Comparison of ENCODE assay signal across 14 cellular contexts in the genomic region with DNA sequence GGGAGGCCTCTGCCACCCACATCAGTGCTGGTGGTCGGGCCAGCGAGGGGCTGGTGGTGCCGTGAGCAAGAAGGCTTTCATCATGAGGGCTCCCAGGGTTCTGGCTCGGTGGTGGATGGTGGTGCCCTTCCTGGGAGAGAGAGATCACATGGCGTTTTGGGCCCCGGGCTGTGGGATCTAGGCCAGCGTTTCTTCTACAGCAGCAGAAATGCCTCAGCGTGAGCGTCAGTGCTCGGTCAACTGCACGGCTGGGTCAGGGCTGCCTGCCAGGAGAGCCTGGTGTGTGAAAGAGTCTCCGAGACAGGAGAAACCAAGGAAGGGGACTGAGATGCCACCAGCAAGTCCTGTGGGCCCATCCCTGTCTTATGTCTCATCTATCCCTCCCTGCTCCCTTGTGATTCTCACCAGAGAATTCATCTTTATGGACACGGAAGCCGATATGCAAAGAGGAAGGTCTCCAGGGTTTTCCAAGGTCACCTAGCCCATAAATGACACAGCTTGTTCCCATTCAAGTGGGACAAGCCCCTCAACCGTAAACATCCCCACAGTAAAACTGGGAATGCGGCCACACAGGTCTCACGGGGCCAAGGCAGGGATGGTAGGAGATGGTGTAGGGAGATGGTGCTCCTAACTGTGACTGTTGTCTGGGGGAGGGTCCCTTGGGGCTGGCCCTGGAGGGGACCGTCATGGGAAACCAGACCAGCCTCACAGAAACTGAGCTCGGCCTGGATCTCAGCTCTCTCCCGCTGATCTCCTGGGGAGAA.
DNase-seq lines count a peak whose midpoint lies in the region; ATAC-seq and TF ChIP-seq lines count a peak whose summit lies in the region.
"Had no signal": no experiment of that assay in that cellular context is flagged by ENCODE, and none has a peak within 500 bp of the region (broad histone marks: within the 10 kb centered on the region; RNA-seq: fewer than 3 reads in every experiment).

No MANE protein-coding gene starts in this region.

- no peaks in the 10 kb centered on the region for H3K79me1 ChIP-seq in IMR-90 (ENCODE audit: low read depth in 1 of 2, low read length in 2 of 2)

- TF ChIP-seq RAD21 in IMR-90 (IDR thresholded peaks at IDR 0.05; ENCODE audit: low read length): no peak

- no peak overlapping the region for H2AK9ac ChIP-seq in IMR-90 (replicated peaks; ENCODE audit: low read depth, low read length, poor library complexity)

- no peak for ATAC-seq in IMR-90 (ENCODE audit: low read depth)
- ATAC-seq in HG03439 (IDR thresholded peaks at IDR 0.05; ENCODE audit: unreplicated experiment): no peak
- ATAC-seq in GM18868 (IDR thresholded peaks at IDR 0.05; ENCODE audit: unreplicated experiment): no peak
- ATAC-seq: activated T-cell treated with anti-CD3 and anti-CD28 coated beads, Interleukin-2, amount 50 U/mL, for 72 hours; CD8-positive, alpha-beta T cell; PC-3; stimulated activated naive CD8-positive, alpha-beta T cell treated with anti-CD3 and anti-CD28 coated beads, Interleukin-15, amount 100 ng/mL, for 72 hours had no signal

- dilution Hi-C loops in IMR-90 (cut with HindIII; ENCODE audit: low sequenced_read_pairs, unreplicated experiment): no loop called here

- no peak overlapping the region for H4K5ac ChIP-seq in IMR-90 (ENCODE audit: low read depth, low read length)

- H3K18ac ChIP-seq in IMR-90 (ENCODE audit: low read depth, low read length): no peak overlapping the region

- H3K4me3 ChIP-seq in IMR-90 (ENCODE audit: insufficient read depth, low read depth, low read length): no peak overlapping the region
- H3K4me3 ChIP-seq in testis: no peak overlapping the region

- TF ChIP-seq POLR2A in IMR-90 (IDR thresholded peaks at IDR 0.05; ENCODE audit: low read depth, low read length) (no peak), testis (IDR thresholded peaks at IDR 0.05) (no peak)

- H2BK15ac ChIP-seq in IMR-90 (ENCODE audit: low read depth, low read length): no peak overlapping the region

- H3K9me3 ChIP-seq in IMR-90 (ENCODE audit: control insufficient read depth, insufficient read depth, low read length) (no peaks in the 10 kb centered on the region), testis (no peaks in the 10 kb centered on the region)

- no peak overlapping the region for H3K9ac ChIP-seq in IMR-90 (ENCODE audit: low read depth, low read length)

- H3K36me3 ChIP-seq in IMR-90 (ENCODE audit: control insufficient read depth, insufficient read depth, low read length) (no peaks in the 10 kb centered on the region), testis (ENCODE audit: low read depth, missing control alignments) (no peaks in the 10 kb centered on the region)

- H3K4me1 ChIP-seq in IMR-90 (ENCODE audit: control insufficient read depth, insufficient read depth, low read length): no peaks in the 10 kb centered on the region
- H3K4me1 ChIP-seq in testis: peaks cover 6% of the 10 kb centered on the region

- TF ChIP-seq CTCF in IMR-90 (conservative IDR thresholded peaks at IDR 0.05; ENCODE audit: low read depth, low read length) (no peak), testis (IDR thresholded peaks at IDR 0.05) (no peak)

- H2BK120ac ChIP-seq in IMR-90 (ENCODE audit: low read depth, low read length): no peak overlapping the region

- H3K27ac ChIP-seq in IMR-90 (ENCODE audit: insufficient read depth, low read length): no peak overlapping the region
- no peak overlapping the region for H3K27ac ChIP-seq in testis

- H2AFZ ChIP-seq in IMR-90 (replicated peaks; ENCODE audit: low read length, poor library complexity): no peak overlapping the region

- H3K14ac ChIP-seq in IMR-90 (replicated peaks; ENCODE audit: low read depth, low read length): no peak overlapping the region

- no peak overlapping the region for H2BK20ac ChIP-seq in IMR-90 (ENCODE audit: low read depth, low read length)

- H2AK5ac ChIP-seq in IMR-90 (ENCODE audit: low read depth, low read length): no peak overlapping the region

- in situ Hi-C loops in IMR-90 (cut with MboI; ENCODE audit: low sequenced_read_pairs): no loop called here

- no peak overlapping the region for H4K8ac ChIP-seq in IMR-90 (ENCODE audit: low read depth in 2 of 2, low read length in 2 of 2)

- no peak overlapping the region for H3K4ac ChIP-seq in IMR-90 (ENCODE audit: low read depth, low read length)

- H3K23ac ChIP-seq in IMR-90 (ENCODE audit: low read depth, low read length): no peak overlapping the region

- CTCF ChIA-PET in IMR-90 (lab: Yijun Ruan, JAX): no interaction called here

- DNase-seq in IMR-90: peak; percentile 40
- peak; percentile 73 for DNase-seq in epidermal melanocyte (ENCODE audit: insufficient read length, low spot score)
- peak; percentile 73 for DNase-seq in kidney tubule cell (ENCODE audit: low spot score)
- DNase-seq in testis: peak; percentile 34
- DNase-seq in AML-193 (lab: John Stamatoyannopoulos, UW): no peak
- no peak for DNase-seq in SW480 (ENCODE audit: low spot score)
- DNase-seq: activated T-cell treated with anti-CD3 and anti-CD28 coated beads, Interleukin-2, amount 50 U/mL, for 72 hours; CD8-positive, alpha-beta T cell; NCI-H1105; NCI-H510A treated with DMSO at 0.1 percent for 48 hours; PC-3; stimulated activated naive CD8-positive, alpha-beta T cell treated with anti-CD3 and anti-CD28 coated beads, Interleukin-15, amount 100 ng/mL, for 72 hours had no signal

- H4K91ac ChIP-seq in IMR-90 (ENCODE audit: insufficient read depth, low read depth, low read length): no peak overlapping the region

- intact Hi-C loops in IMR-90 (cut with micrococcal nuclease) (no loop called here), testis (cut with DNase I; ENCODE audit: low total_unique reads) (loop anchor here (10.0 kb wide), 1 partner anchor 97 kb away; a partner anchor contains a TSS)

- WGBS in IMR-90 (ENCODE audit: extremely low coverage in 2 of 2, insufficient read length in 1 of 2), 2 experiments: 47% methylated on average over 6 of the region's 20 CpGs; no CpG with 5 or more reads in 1 of the 2 experiments
- 76 to 83% methylated on average over 19 to 20 of the region's 20 CpGs for WGBS in testis, 2 donors

- H3K9me1 ChIP-seq in IMR-90 (ENCODE audit: insufficient read depth, low read length): no peaks in the 10 kb centered on the region

- POLR2A ChIA-PET in IMR-90 (lab: Charles Lee; ENCODE audit: unreplicated experiment): interaction anchor here (0.5 kb wide), 1 partner anchor 100 kb away, joined by 3 read pairs; no protein-coding TSS in a partner anchor

- no TSS peak for BruUV-seq in IMR-90 (replicated peaks; lab: Mats Ljungman, UMichigan)

- H4K20me1 ChIP-seq in IMR-90 (ENCODE audit: insufficient read depth, low read length): no peaks in the 10 kb centered on the region

- H3K4me2 ChIP-seq in IMR-90 (ENCODE audit: low read depth, low read length): no peak overlapping the region

- peaks cover 53% of the 10 kb centered on the region for H3K27me3 ChIP-seq in IMR-90 (ENCODE audit: control insufficient read depth, insufficient read depth, low read length)
- H3K27me3 ChIP-seq in testis: no peaks in the 10 kb centered on the region

- H2BK5ac ChIP-seq in IMR-90 (ENCODE audit: low read depth, low read length, poor library complexity, severe bottlenecking): no peak overlapping the region

- no peak overlapping the region for H3K56ac ChIP-seq in IMR-90 (ENCODE audit: extremely low read depth, insufficient read depth, low read length)

TF ChIP-seq in IMR-90, 13 proteins besides CTCF, POLR2A, EP300 and RAD21:
- TF ChIP-seq, protein P1, sequence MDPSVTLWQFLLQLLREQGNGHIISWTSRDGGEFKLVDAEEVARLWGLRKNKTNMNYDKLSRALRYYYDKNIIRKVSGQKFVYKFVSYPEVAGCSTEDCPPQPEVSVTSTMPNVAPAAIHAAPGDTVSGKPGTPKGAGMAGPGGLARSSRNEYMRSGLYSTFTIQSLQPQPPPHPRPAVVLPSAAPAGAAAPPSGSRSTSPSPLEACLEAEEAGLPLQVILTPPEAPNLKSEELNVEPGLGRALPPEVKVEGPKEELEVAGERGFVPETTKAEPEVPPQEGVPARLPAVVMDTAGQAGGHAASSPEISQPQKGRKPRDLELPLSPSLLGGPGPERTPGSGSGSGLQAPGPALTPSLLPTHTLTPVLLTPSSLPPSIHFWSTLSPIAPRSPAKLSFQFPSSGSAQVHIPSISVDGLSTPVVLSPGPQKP (IDR thresholded peaks at IDR 0.05; ENCODE audit: borderline replicate concordance, low read depth, low read length): no peak
- TF ChIP-seq FOS (IDR thresholded peaks at IDR 0.05; ENCODE audit: low read depth, low read length): no peak
- TF ChIP-seq, protein P2, sequence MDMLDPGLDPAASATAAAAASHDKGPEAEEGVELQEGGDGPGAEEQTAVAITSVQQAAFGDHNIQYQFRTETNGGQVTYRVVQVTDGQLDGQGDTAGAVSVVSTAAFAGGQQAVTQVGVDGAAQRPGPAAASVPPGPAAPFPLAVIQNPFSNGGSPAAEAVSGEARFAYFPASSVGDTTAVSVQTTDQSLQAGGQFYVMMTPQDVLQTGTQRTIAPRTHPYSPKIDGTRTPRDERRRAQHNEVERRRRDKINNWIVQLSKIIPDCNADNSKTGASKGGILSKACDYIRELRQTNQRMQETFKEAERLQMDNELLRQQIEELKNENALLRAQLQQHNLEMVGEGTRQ (IDR thresholded peaks at IDR 0.05; ENCODE audit: low read depth, low read length): peak; percentile 35; the same call in 1 of the 2 replicates
TF ChIP-seq in IMR-90: peak in this region for 1.

Comparison
In these comparisons a context has a peak if more than half of its experiments do, and no peak if none do; other contexts are left out.
1. DNase-seq: peak in IMR-90 (single experiment), epidermal melanocyte (single experiment), kidney tubule cell (single experiment) and testis (single experiment); none in AML-193 (0 of 2) and SW480 (single experiment).